ENCODE assay signal across 14 cellular contexts in the genomic region with DNA sequence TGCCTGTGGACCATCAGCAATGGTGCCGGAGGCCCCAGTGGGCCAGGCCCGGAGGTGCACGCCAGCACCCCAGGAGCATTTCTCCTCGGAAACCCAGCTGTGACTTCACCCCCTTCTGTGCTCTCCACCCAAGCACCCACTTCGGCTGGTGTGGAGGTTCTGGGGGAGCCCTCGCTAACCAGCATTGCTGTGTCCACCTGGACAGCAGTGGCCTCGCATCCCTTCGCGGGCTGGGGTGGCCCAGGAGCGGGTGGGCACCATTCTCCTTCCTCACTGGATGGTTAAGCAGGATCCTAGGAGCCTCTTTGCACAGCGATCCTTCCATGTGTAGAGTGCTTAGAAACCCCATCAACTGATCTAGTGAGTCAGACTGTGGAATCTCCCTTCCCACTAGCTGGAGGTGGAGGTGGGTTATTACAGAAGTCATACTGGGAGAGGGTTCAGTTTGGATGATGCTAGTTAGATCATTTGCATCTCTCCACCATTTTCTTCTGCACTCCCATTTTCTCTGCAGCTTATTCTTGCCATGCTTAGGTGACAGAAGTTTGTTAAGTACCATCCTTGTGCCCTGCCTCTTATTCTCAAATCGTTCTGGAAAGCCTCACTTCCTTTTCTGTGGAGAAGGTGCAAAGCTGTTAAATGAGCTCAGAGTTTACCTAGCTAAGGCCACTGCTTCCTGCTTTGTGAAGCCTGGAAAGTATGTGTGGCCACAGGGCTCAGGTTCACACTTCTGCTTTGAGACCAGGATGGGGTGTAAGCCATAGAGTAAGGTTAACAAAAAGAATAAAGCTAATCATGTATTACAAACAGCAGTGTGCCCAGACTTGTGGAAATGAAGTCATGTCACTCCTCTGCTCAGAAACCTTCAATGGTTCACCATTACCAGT. TPM values are rescaled to one million over a fixed set of nuclear protein-coding genes. Genes with fewer than 3 reads are reported as not detected.
DNase-seq lines count a peak whose midpoint lies in the region; ATAC-seq and TF ChIP-seq lines count a peak whose summit lies in the region.
"Had no signal": no experiment of that assay in that cellular context is flagged by ENCODE, and none has a peak within 500 bp of the region (broad histone marks: within the 10 kb centered on the region; RNA-seq: fewer than 3 reads in every experiment).

No MANE protein-coding gene starts in this region.

- intact Hi-C loops in Right ventricle myocardium superior (cut with DNase I): no loop called here

- H3K9me3 Mint-ChIP-seq in activated T-cell treated with anti-CD3 and anti-CD28 coated beads, Interleukin-2, amount 50 U/mL, for 72 hours: no peaks in the 10 kb centered on the region
- no peaks in the 10 kb centered on the region for H3K9me3 Mint-ChIP-seq in activated T-cell treated with anti-CD3 and anti-CD28 coated beads, Interleukin-2, amount 50 U/mL, for 24 hours
- no peaks in the 10 kb centered on the region for H3K9me3 Mint-ChIP-seq in stimulated activated naive CD8-positive, alpha-beta T cell treated with anti-CD3 and anti-CD28 coated beads, Interleukin-15, Interleukin-2, amounts not matched to agents 100 ng/mL and 50 ng/mL, for 24 hours

- no peak overlapping the region for H3K4me3 Mint-ChIP-seq in activated T-cell treated with anti-CD3 and anti-CD28 coated beads, Interleukin-2, amount 50 U/mL, for 72 hours
- no peak overlapping the region for H3K4me3 Mint-ChIP-seq in activated T-cell treated with anti-CD3 and anti-CD28 coated beads, Interleukin-2, amount 50 U/mL, for 24 hours
- H3K4me3 Mint-ChIP-seq in stimulated activated naive CD8-positive, alpha-beta T cell treated with anti-CD3 and anti-CD28 coated beads, Interleukin-15, Interleukin-2, amounts not matched to agents 100 ng/mL and 50 ng/mL, for 24 hours: no peak overlapping the region

- peaks cover 2 to 4% of the 10 kb centered on the region in 2 donors for H3K36me3 Mint-ChIP-seq in activated T-cell treated with anti-CD3 and anti-CD28 coated beads, Interleukin-2, amount 50 U/mL, for 72 hours (ENCODE audit: insufficient read depth in 2 of 2)
- H3K36me3 Mint-ChIP-seq in activated T-cell treated with anti-CD3 and anti-CD28 coated beads, Interleukin-2, amount 50 U/mL, for 24 hours (ENCODE audit: low read depth): peaks cover 7% of the 10 kb centered on the region
- H3K36me3 Mint-ChIP-seq in stimulated activated naive CD8-positive, alpha-beta T cell treated with anti-CD3 and anti-CD28 coated beads, Interleukin-15, Interleukin-2, amounts not matched to agents 100 ng/mL and 50 ng/mL, for 24 hours (ENCODE audit: low read depth): peaks cover 5% of the 10 kb centered on the region

- no peak overlapping the region for H3K4me3 ChIP-seq in epithelial cell of esophagus (ENCODE audit: low read length)

- no peaks in the 10 kb centered on the region for H3K27me3 Mint-ChIP-seq in activated T-cell treated with anti-CD3 and anti-CD28 coated beads, Interleukin-2, amount 50 U/mL, for 72 hours (ENCODE audit: low read depth)
- H3K27me3 Mint-ChIP-seq in activated T-cell treated with anti-CD3 and anti-CD28 coated beads, Interleukin-2, amount 50 U/mL, for 24 hours: no peaks in the 10 kb centered on the region
- H3K27me3 Mint-ChIP-seq in stimulated activated naive CD8-positive, alpha-beta T cell treated with anti-CD3 and anti-CD28 coated beads, Interleukin-15, Interleukin-2, amounts not matched to agents 100 ng/mL and 50 ng/mL, for 24 hours: no peaks in the 10 kb centered on the region

- no peak for TF ChIP-seq CTCF in epithelial cell of esophagus (IDR thresholded peaks at IDR 0.05; ENCODE audit: insufficient read depth, low read depth, low read length, missing control alignments)

- peak; percentile 53 to 74 for ATAC-seq in activated T-cell treated with anti-CD3 and anti-CD28 coated beads, Interleukin-2, amount 50 U/mL, for 72 hours (replicated peaks in 1 of 2)
- ATAC-seq in Right ventricle myocardium superior (ENCODE audit: poor library complexity): no peak

- peak in 1 of 2 donors; percentile 5 for DNase-seq in activated T-cell treated with anti-CD3 and anti-CD28 coated beads, Interleukin-2, amount 50 U/mL, for 72 hours
- DNase-seq in activated T-cell treated with anti-CD3 and anti-CD28 coated beads, Interleukin-2, amount 50 U/mL, for 24 hours: no peak
- peak; percentile 42 for DNase-seq in M059J (ENCODE audit: low read depth)
- peak; percentile 58 for DNase-seq in epithelial cell of esophagus (ENCODE audit: low read depth)
- DNase-seq in Right ventricle myocardium superior: no peak
- DNase-seq in hypothalamus (lab: John Stamatoyannopoulos, UW): no peak
- no peak for DNase-seq in NCI-H1092 (lab: John Stamatoyannopoulos, UW)
- DNase-seq: activated CD4-positive, alpha-beta T cell treated with anti-CD3 and anti-CD28 coated beads, Interleukin-2, amount 50 U/mL, for 1 hour; activated gamma-delta T cell treated with Interleukin-2 at 50 U/mL for 16 hours; brain microvascular endothelial cell; HCEC 1CT; NCI-H2081; NCI-H774 had no signal

- H3K4me1 Mint-ChIP-seq in activated T-cell treated with anti-CD3 and anti-CD28 coated beads, Interleukin-2, amount 50 U/mL, for 72 hours (ENCODE audit: low read depth): peaks cover 26% of the 10 kb centered on the region
- H3K4me1 Mint-ChIP-seq in activated T-cell treated with anti-CD3 and anti-CD28 coated beads, Interleukin-2, amount 50 U/mL, for 24 hours (ENCODE audit: low read depth): peaks cover 16% of the 10 kb centered on the region
- peaks cover 11% of the 10 kb centered on the region for H3K4me1 Mint-ChIP-seq in stimulated activated naive CD8-positive, alpha-beta T cell treated with anti-CD3 and anti-CD28 coated beads, Interleukin-15, Interleukin-2, amounts not matched to agents 100 ng/mL and 50 ng/mL, for 24 hours (ENCODE audit: low read depth)

- no peak overlapping the region for H3K27ac Mint-ChIP-seq in activated T-cell treated with anti-CD3 and anti-CD28 coated beads, Interleukin-2, amount 50 U/mL, for 72 hours
- H3K27ac Mint-ChIP-seq in activated T-cell treated with anti-CD3 and anti-CD28 coated beads, Interleukin-2, amount 50 U/mL, for 24 hours: no peak overlapping the region
- peak overlapping the region; percentile 61 for H3K27ac Mint-ChIP-seq in stimulated activated naive CD8-positive, alpha-beta T cell treated with anti-CD3 and anti-CD28 coated beads, Interleukin-15, Interleukin-2, amounts not matched to agents 100 ng/mL and 50 ng/mL, for 24 hours

RNA-seq across cellular contexts. Expression of a gene that starts 32.3 kb away (rescaled TPM):
- 1 to 10 TPM; 6.3 to 7.2 TPM for total RNA-seq in activated T-cell treated with anti-CD3 and anti-CD28 coated beads, Interleukin-2, amount 50 U/mL, for 72 hours
- 0.54 and 1.1 TPM in 2 replicates for total RNA-seq in M059J (2014; rRNA removed; shearing (Covaris generic))
- total RNA-seq in Right ventricle myocardium superior: 0.40 TPM

Comparison
In these comparisons a context has a peak if more than half of its experiments do, and no peak if none do; other contexts are left out.
1. DNase-seq: peak in M059J (single experiment) and epithelial cell of esophagus (single experiment); none in activated T-cell treated with anti-CD3 and anti-CD28 coated beads, Interleukin-2, amount 50 U/mL, for 24 hours (single experiment), Right ventricle myocardium superior (single experiment), hypothalamus (0 of 51) and NCI-H1092 (single experiment).